ENCODE assay signal across 22 cellular contexts in the genomic region with DNA sequence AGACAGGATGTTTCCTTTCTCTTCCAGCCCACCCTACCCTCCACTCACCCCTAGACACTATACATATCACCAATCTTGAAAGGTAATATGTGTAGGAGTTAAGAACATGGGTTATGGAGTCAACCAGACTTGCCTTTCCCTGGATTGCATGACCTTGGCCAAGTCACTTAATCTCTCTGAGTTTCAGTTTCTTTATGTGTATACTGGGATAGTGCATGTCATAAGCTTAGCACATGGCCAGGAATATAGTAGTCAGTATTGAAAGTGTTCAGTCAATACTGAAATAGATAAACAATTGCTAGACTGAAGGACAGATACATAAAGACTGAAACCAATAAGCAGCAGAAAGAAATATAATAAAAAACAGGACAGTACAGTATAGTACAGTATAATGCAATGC.
DNase-seq lines count a peak whose midpoint lies in the region; ATAC-seq, FAIRE-seq and TF ChIP-seq lines count a peak whose summit lies in the region.
"Had no signal": no experiment of that assay in that cellular context is flagged by ENCODE, and none has a peak within 500 bp of the region (broad histone marks: within the 10 kb centered on the region; RNA-seq: fewer than 3 reads in every experiment).

No MANE protein-coding gene starts in this region.

- H3K27me3 Mint-ChIP-seq in activated T-helper 1 cell treated with anti-CD3 and anti-CD28 coated beads, Interleukin-12 subunit alpha, Interleukin-12 subunit beta, Interleukin-2, Interleukin-4 antibody, amounts not matched to agents 30 ng/mL and 10 ng/mL and 1 ng/mL, durations not matched to agents 14 hours and 24 hours and 36 hours (ENCODE audit: insufficient read depth) = peaks cover 3% of the 10 kb centered on the region
- H3K27me3 Mint-ChIP-seq: stimulated activated memory B cell treated with anti-CD40 and anti-IgM and Interleukin-4, amounts not matched to agents 10 μg/mL and 1 μg/mL and 100 μg/mL, for 72 hours had no signal

- H3K36me3 Mint-ChIP-seq in activated T-helper 1 cell treated with anti-CD3 and anti-CD28 coated beads, Interleukin-12 subunit alpha, Interleukin-12 subunit beta, Interleukin-2, Interleukin-4 antibody, amounts not matched to agents 30 ng/mL and 10 ng/mL and 1 ng/mL, durations not matched to agents 14 hours and 24 hours and 36 hours (ENCODE audit: low read depth) = peaks cover 18% of the 10 kb centered on the region
- H3K36me3 Mint-ChIP-seq: stimulated activated memory B cell treated with anti-CD40 and anti-IgM and Interleukin-4, amounts not matched to agents 10 μg/mL and 1 μg/mL and 100 μg/mL, for 72 hours had no signal

- intact Hi-C loops in activated T-helper 1 cell treated with anti-CD3 and anti-CD28 coated beads, Interleukin-12 subunit alpha, Interleukin-12 subunit beta, Interleukin-2, Interleukin-4 antibody, amounts not matched to agents 30 ng/mL and 10 ng/mL and 1 ng/mL, durations not matched to agents 14 hours and 24 hours and 36 hours (cut with micrococcal nuclease) = loop anchor here (2.0 kb wide), 1 partner anchor 31 kb away; no protein-coding TSS in a partner anchor
- intact Hi-C loops in esophagus squamous epithelium (cut with DNase I) (no loop called here), upper lobe of right lung (cut with DNase I) (no loop called here)

- H3K36me3 ChIP-seq in esophagus squamous epithelium = no peaks in the 10 kb centered on the region
- H3K36me3 ChIP-seq in smooth muscle cell (ENCODE audit: low read depth) = no peaks in the 10 kb centered on the region
- H3K36me3 ChIP-seq in upper lobe of right lung = no peaks in the 10 kb centered on the region
- H3K36me3 ChIP-seq: MG63, neutrophil had no signal

- H3K4me3 ChIP-seq in GM12865 (ENCODE audit: low read depth, low read length) (peak overlapping the region; percentile 18), esophagus squamous epithelium (no peak overlapping the region), smooth muscle cell (no peak overlapping the region), upper lobe of right lung (no peak overlapping the region)
- H3K4me3 ChIP-seq: coronary artery, MG63, psoas muscle had no signal

- no peaks in the 10 kb centered on the region for H3K79me2 ChIP-seq in smooth muscle cell (ENCODE audit: low read depth)

- peak overlapping the region; percentile 79 for H3K27ac Mint-ChIP-seq in activated T-helper 1 cell treated with anti-CD3 and anti-CD28 coated beads, Interleukin-12 subunit alpha, Interleukin-12 subunit beta, Interleukin-2, Interleukin-4 antibody, amounts not matched to agents 30 ng/mL and 10 ng/mL and 1 ng/mL, durations not matched to agents 14 hours and 24 hours and 36 hours
- H3K27ac Mint-ChIP-seq: activated CD8-positive, alpha-beta memory T cell treated with anti-CD3 and anti-CD28 coated beads, Interleukin-2, amount 10 ng/mL, durations not matched to agents 7 days and 5 days had no signal

- H3K4me2 ChIP-seq in smooth muscle cell = no peak overlapping the region

- H2AFZ ChIP-seq in smooth muscle cell (ENCODE audit: low read depth) = no peak overlapping the region

- TF ChIP-seq POLR2A in esophagus squamous epithelium (IDR thresholded peaks at IDR 0.05) = no peak

- H3F3A ChIP-seq in smooth muscle cell (ENCODE audit: low read depth) = no peaks in the 10 kb centered on the region

- no peaks in the 10 kb centered on the region for H4K20me1 ChIP-seq in smooth muscle cell (ENCODE audit: low read depth)

- peaks cover 66% of the 10 kb centered on the region for H3K4me1 Mint-ChIP-seq in activated T-helper 1 cell treated with anti-CD3 and anti-CD28 coated beads, Interleukin-12 subunit alpha, Interleukin-12 subunit beta, Interleukin-2, Interleukin-4 antibody, amounts not matched to agents 30 ng/mL and 10 ng/mL and 1 ng/mL, durations not matched to agents 14 hours and 24 hours and 36 hours (ENCODE audit: low read depth)

- peak; percentile 37 for DNase-seq in GM12865 (ENCODE audit: low read depth)
- DNase-seq in GM18507 (ENCODE audit: extremely low spot score, insufficient read length, low read depth) = no peak
- no peak for DNase-seq in activated T-helper 1 cell treated with anti-CD3 and anti-CD28 coated beads, Interleukin-12 subunit alpha, Interleukin-12 subunit beta, Interleukin-2, Interleukin-4 antibody, amounts not matched to agents 30 ng/mL and 10 ng/mL and 1 ng/mL, durations not matched to agents 14 hours and 24 hours and 36 hours (ENCODE audit: low spot score)
- DNase-seq in esophagus squamous epithelium (lab: John Stamatoyannopoulos, UW) = no peak
- DNase-seq in Kasumi-1 (lab: John Stamatoyannopoulos, UW) = no peak
- no peak for DNase-seq in smooth muscle cell (lab: John Stamatoyannopoulos, UW; ENCODE audit: unreplicated experiment)
- no peak for DNase-seq in upper lobe of right lung
- DNase-seq: activated CD8-positive, alpha-beta memory T cell treated with anti-CD3 and anti-CD28 coated beads, Interleukin-2, amount 10 ng/mL, durations not matched to agents 7 days and 5 days; activated gamma-delta T cell; amygdala; MG63; NCI-H2171 treated with DMSO at 0.1 percent for 48 hours; NCI-H526 treated with DMSO at 0.1 percent for 48 hours; psoas muscle; stimulated activated CD4-positive, alpha-beta T cell treated with anti-CD3 and anti-CD28 coated beads, Interleukin-2, amount 100 ng/mL, for 24 hours had no signal

- peaks cover 0 to 19% (median 0%) of the 10 kb centered on the region in 3 donors for H3K4me1 ChIP-seq in esophagus squamous epithelium
- H3K4me1 ChIP-seq in smooth muscle cell (ENCODE audit: low read depth) = no peaks in the 10 kb centered on the region
- H3K4me1 ChIP-seq in upper lobe of right lung = no peaks in the 10 kb centered on the region
- H3K4me1 ChIP-seq: psoas muscle had no signal

- H3K9ac ChIP-seq in smooth muscle cell (ENCODE audit: low read depth) = no peak overlapping the region

- no peak for TF ChIP-seq CTCF in GM12865 (IDR thresholded peaks at IDR 0.05; ENCODE audit: insufficient read depth, low read depth, low read length, missing control alignments)
- TF ChIP-seq CTCF in esophagus squamous epithelium (IDR thresholded peaks at IDR 0.05) = no peak
- no peak for TF ChIP-seq CTCF in smooth muscle cell (IDR thresholded peaks at IDR 0.05; ENCODE audit: borderline replicate concordance, insufficient read depth, poor library complexity, severe bottlenecking)
- no peak for TF ChIP-seq CTCF in upper lobe of right lung (IDR thresholded peaks at IDR 0.05)

- peaks cover 26% of the 10 kb centered on the region for H3K9me3 Mint-ChIP-seq in activated T-helper 1 cell treated with anti-CD3 and anti-CD28 coated beads, Interleukin-12 subunit alpha, Interleukin-12 subunit beta, Interleukin-2, Interleukin-4 antibody, amounts not matched to agents 30 ng/mL and 10 ng/mL and 1 ng/mL, durations not matched to agents 14 hours and 24 hours and 36 hours

- no peak overlapping the region for H3K27ac ChIP-seq in esophagus squamous epithelium
- H3K27ac ChIP-seq in smooth muscle cell (ENCODE audit: low read depth) = no peak overlapping the region
- H3K27ac ChIP-seq in upper lobe of right lung = no peak overlapping the region
- H3K27ac ChIP-seq: C4-2B, coronary artery, neutrophil, psoas muscle had no signal

- peak overlapping the region; percentile 22 for H3K4me3 Mint-ChIP-seq in activated T-helper 1 cell treated with anti-CD3 and anti-CD28 coated beads, Interleukin-12 subunit alpha, Interleukin-12 subunit beta, Interleukin-2, Interleukin-4 antibody, amounts not matched to agents 30 ng/mL and 10 ng/mL and 1 ng/mL, durations not matched to agents 14 hours and 24 hours and 36 hours
- H3K4me3 Mint-ChIP-seq: activated CD8-positive, alpha-beta memory T cell treated with anti-CD3 and anti-CD28 coated beads, Interleukin-2, amount 10 ng/mL, durations not matched to agents 7 days and 5 days; stimulated activated memory B cell treated with anti-CD40 and anti-IgM and Interleukin-4, amounts not matched to agents 10 μg/mL and 1 μg/mL and 100 μg/mL, for 72 hours had no signal

- H3K27me3 ChIP-seq in esophagus squamous epithelium = no peaks in the 10 kb centered on the region
- H3K27me3 ChIP-seq in smooth muscle cell (ENCODE audit: low read depth) = no peaks in the 10 kb centered on the region
- no peaks in the 10 kb centered on the region for H3K27me3 ChIP-seq in upper lobe of right lung
- H3K27me3 ChIP-seq: MG63, neutrophil had no signal

- H3K9me3 ChIP-seq in esophagus squamous epithelium (no peaks in the 10 kb centered on the region), smooth muscle cell (replicated peaks; ENCODE audit: low read depth) (no peaks in the 10 kb centered on the region), upper lobe of right lung (no peaks in the 10 kb centered on the region)
- H3K9me3 ChIP-seq: MG63, neutrophil, psoas muscle had no signal

- ATAC-seq in HG02938 (IDR thresholded peaks at IDR 0.05; ENCODE audit: unreplicated experiment) (peak; percentile 35), upper lobe of right lung (no peak)
- ATAC-seq: activated CD8-positive, alpha-beta memory T cell treated with anti-CD3 and anti-CD28 coated beads, Interleukin-2, amount 10 ng/mL, durations not matched to agents 7 days and 5 days; HCT116; psoas muscle; stimulated activated memory B cell treated with anti-CD40 and anti-IgM and Interleukin-4, amounts not matched to agents 10 μg/mL and 1 μg/mL and 100 μg/mL, for 72 hours had no signal

- FAIRE-seq in GM18507 (lab: Jason Lieb, UNC) = peak; percentile 26
- FAIRE-seq: bronchial epithelial cell had no signal
